Comparison of ENCODE assay signal across 8 cellular contexts in the genomic region with DNA sequence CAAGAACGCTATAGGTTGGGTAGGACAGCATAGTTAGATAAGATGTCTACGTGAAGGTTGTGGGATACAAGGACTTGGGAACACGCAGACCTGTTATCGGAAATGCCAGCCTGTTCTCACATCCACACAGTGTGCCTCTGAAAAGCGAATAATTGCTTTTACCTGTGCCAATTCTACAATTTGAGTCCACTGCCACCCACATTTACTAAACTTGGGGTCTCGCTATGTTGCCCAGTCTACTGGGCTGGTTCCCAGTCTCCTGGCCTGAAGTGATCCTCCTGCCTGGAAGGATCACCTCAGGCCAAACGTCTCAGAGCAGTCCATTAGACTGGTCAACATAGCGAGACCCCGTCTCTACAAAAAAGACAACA.
DNase-seq lines count a peak whose midpoint lies in the region; ATAC-seq and TF ChIP-seq lines count a peak whose summit lies in the region.

No MANE protein-coding gene starts in this region.

- H3K27me3 ChIP-seq in BLaER1 (no peaks in the 10 kb centered on the region), duodenal mucosa (ENCODE audit: control insufficient read depth in 1 of 2, insufficient read depth in 2 of 2, low read length in 2 of 2) (no peaks in the 10 kb centered on the region)

- peak overlapping the region; percentile 100 for H3K27ac ChIP-seq in BLaER1
- H3K27ac ChIP-seq in duodenal mucosa (ENCODE audit: low read depth, low read length), result peak overlapping the region; percentile 87

- H3K27ac Mint-ChIP-seq in nephron, result peak overlapping the region; percentile 97 to 99 (median 98)

- H3K36me3 ChIP-seq in BLaER1 (peaks cover 21% of the 10 kb centered on the region), duodenal mucosa (ENCODE audit: control insufficient read depth in 1 of 2, insufficient read depth in 2 of 2, low read length in 2 of 2) (peaks cover 0 to 3% of the 10 kb centered on the region in 2 donors)

- H4K20me1 ChIP-seq in BLaER1, result peaks cover 32% of the 10 kb centered on the region

- H3K4me1 Mint-ChIP-seq in nephron, result peaks cover 21% of the 10 kb centered on the region

- no peak for ATAC-seq in GM21723 (IDR thresholded peaks at IDR 0.05; ENCODE audit: unreplicated experiment)
- ATAC-seq in GM21825 (IDR thresholded peaks at IDR 0.05; ENCODE audit: unreplicated experiment), result no peak

- peaks cover 6% of the 10 kb centered on the region for H3K36me3 Mint-ChIP-seq in nephron (ENCODE audit: low read depth)

- DNase-seq in NB4 (ENCODE audit: low read depth) (no peak), NOMO-1 treated with DMSO at 0.1 percent for 48 hours (lab: John Stamatoyannopoulos, UW; ENCODE audit: unreplicated experiment) (no peak), amniotic stem cell (lab: John Stamatoyannopoulos, UW) (no peak)

- no peaks in the 10 kb centered on the region for H3K27me3 Mint-ChIP-seq in nephron (ENCODE audit: low read depth)

- no peak for TF ChIP-seq POLR2A in NB4 (IDR thresholded peaks at IDR 0.05; ENCODE audit: extremely low read depth, insufficient read length)

- H3K4me3 ChIP-seq in BLaER1, result peak overlapping the region; percentile 95
- H3K4me3 ChIP-seq in NB4 (ENCODE audit: low read depth, low read length), result peak overlapping the region; percentile 97
- H3K4me3 ChIP-seq in duodenal mucosa (ENCODE audit: low read depth in 1 of 2, low read length in 2 of 2), result peak overlapping the region; percentile 92 to 96

- TF ChIP-seq CTCF in NB4 (IDR thresholded peaks at IDR 0.05; ENCODE audit: low read depth, low read length) (no peak), nephron (IDR thresholded peaks at IDR 0.05; ENCODE audit: unreplicated experiment in 3 of 3) (no peak)

- H3K4me1 ChIP-seq in BLaER1 (peaks cover 28% of the 10 kb centered on the region), duodenal mucosa (ENCODE audit: control insufficient read depth in 1 of 2, insufficient read depth in 2 of 2, low read length in 2 of 2) (peaks cover 5 to 6% of the 10 kb centered on the region in 2 donors)

- H3K4me2 ChIP-seq in BLaER1, result peak overlapping the region; percentile 90

- H3K4me3 Mint-ChIP-seq in nephron, result peak overlapping the region; percentile 89 to 100 (median 93)

- H3K9me3 ChIP-seq in BLaER1, result no peaks in the 10 kb centered on the region
- H3K9me3 ChIP-seq in duodenal mucosa (ENCODE audit: control insufficient read depth in 1 of 2, low read length in 2 of 2), result no peaks in the 10 kb centered on the region

- H3K9me3 Mint-ChIP-seq in nephron, result no peaks in the 10 kb centered on the region

- H3K9ac ChIP-seq in BLaER1 (peak overlapping the region; percentile 100), duodenal mucosa (ENCODE audit: low read depth in 1 of 2, low read length in 2 of 2) (peak overlapping the region; percentile 68 to 98)
